Comparison of ENCODE assay signal across 9 cellular contexts in the genomic region with DNA sequence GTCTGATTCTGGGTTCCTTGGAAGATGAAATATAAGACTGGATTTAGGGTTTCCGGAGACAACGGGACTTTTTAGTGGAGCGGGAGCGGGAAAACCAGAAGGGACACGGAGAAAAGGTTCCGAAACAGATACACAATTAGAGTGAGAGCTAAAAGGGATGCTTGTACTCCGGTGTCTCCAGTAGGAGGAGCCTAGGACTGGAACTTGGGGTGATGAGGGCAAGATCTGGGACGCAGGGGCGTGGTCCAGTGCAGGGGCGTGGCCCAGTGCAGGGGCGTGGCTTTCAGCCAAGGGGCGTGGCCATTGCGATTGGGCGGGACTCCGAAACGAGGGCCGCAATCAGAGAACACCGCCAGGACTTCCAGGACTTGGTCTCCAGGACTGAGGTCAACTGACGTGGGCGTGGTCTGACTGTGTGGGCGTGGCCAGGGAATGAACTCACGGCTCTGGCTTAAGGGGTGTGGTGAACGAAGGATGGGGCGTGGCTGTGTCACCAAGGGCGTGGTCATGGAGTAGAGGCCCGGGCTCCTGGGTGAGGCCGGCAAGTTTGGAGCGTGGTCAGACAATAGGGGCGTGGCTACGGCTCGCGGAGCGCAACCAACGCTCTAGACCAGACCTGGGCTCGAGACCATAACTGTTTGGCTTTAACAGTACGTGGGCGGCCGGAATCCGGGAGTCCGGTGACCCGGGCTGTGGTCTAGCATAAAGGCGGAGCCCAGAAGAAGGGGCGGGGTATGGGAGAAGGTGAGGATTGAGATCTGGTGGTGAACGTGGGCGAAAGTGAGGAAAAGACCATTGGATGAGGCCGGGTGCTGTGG. TPM values are rescaled to one million over a fixed set of nuclear protein-coding genes. Genes with fewer than 3 reads are reported as not detected.
A peak's percentile ranks its signal among the peaks of the same experiment; 100 is the strongest.
DNase-seq lines count a peak whose midpoint lies in the region; ATAC-seq and TF ChIP-seq lines count a peak whose summit lies in the region.
"Had no signal": no experiment of that assay in that cellular context is flagged by ENCODE, and none has a peak within 500 bp of the region (broad histone marks: within the 10 kb centered on the region; RNA-seq: fewer than 3 reads in every experiment).

A gene (plus strand): TSS at position 613 of the 818 bp plus-strand sequence. CDS start 122 bp downstream, at position 735.

- H3K27ac ChIP-seq in DOHH2 (ENCODE audit: low read depth, low read length) = no peak within 1 kb of the TSS

- DNase-seq in OCI-M1 (lab: John Stamatoyannopoulos, UW) (peak; percentile 100), fibroblast of the aortic adventitia (ENCODE audit: low read depth) (peak; percentile 99), NCI-H2107 treated with DMSO at 0.1 percent for 48 hours (lab: John Stamatoyannopoulos, UW; ENCODE audit: unreplicated experiment) (no peak)
- peak; percentile 72 for DNase-seq in activated T-helper 1 cell treated with anti-CD3 and anti-CD28 coated beads, Interleukin-12 subunit alpha, Interleukin-12 subunit beta, Interleukin-2, Interleukin-4 antibody, amounts not matched to agents 30 ng/mL and 10 ng/mL and 1 ng/mL, durations not matched to agents 14 hours and 24 hours and 36 hours (ENCODE audit: low spot score)
- peak; percentile 76 to 93 for DNase-seq in stimulated activated effector memory CD8-positive, alpha-beta T cell treated with anti-CD3 and anti-CD28 coated beads, Interleukin-12 subunit alpha, Interleukin-12 subunit beta, amount 100 ng/mL, for 72 hours (ENCODE audit: low spot score in 2 of 2)

- no peaks in the 10 kb centered on the region for H3K36me3 ChIP-seq in DOHH2 (ENCODE audit: control insufficient read depth, low read length)

- peak; percentile 65 for ATAC-seq in HG03135 (IDR thresholded peaks at IDR 0.05; ENCODE audit: unreplicated experiment)
- peak; percentile 86 for ATAC-seq in stimulated activated effector memory CD8-positive, alpha-beta T cell treated with anti-CD3 and anti-CD28 coated beads, Interleukin-12 subunit alpha, Interleukin-12 subunit beta, amount 100 ng/mL, for 72 hours

- peaks cover 46% of the 10 kb centered on the region for H3K27me3 ChIP-seq in DOHH2 (ENCODE audit: control insufficient read depth, low read length)

- H3F3A ChIP-seq in DOHH2 (ENCODE audit: control insufficient read depth, insufficient read depth) = peaks cover 8% of the 10 kb centered on the region

- no peaks in the 10 kb centered on the region for H4K20me1 ChIP-seq in DOHH2 (ENCODE audit: control insufficient read depth, insufficient read depth, low read depth, low read length)

- peaks cover 32% of the 10 kb centered on the region for H3K4me1 ChIP-seq in DOHH2 (ENCODE audit: control insufficient read depth, low read length)

- intact Hi-C loops in activated T-helper 1 cell treated with anti-CD3 and anti-CD28 coated beads, Interleukin-12 subunit alpha, Interleukin-12 subunit beta, Interleukin-2, Interleukin-4 antibody, amounts not matched to agents 30 ng/mL and 10 ng/mL and 1 ng/mL, durations not matched to agents 14 hours and 24 hours and 36 hours (cut with micrococcal nuclease) = loop anchor here (1.0 to 2.0 kb wide), 4 partner anchors 28 to 107 kb away; a partner anchor contains a TSS

- no peak within 1 kb of the TSS for H3K4me3 Mint-ChIP-seq in activated T-helper 1 cell treated with anti-CD3 and anti-CD28 coated beads, Interleukin-12 subunit alpha, Interleukin-12 subunit beta, Interleukin-2, Interleukin-4 antibody, amounts not matched to agents 30 ng/mL and 10 ng/mL and 1 ng/mL, durations not matched to agents 14 hours and 24 hours and 36 hours
- peak within 1 kb of the TSS in 2 of 3 experiments; percentile 42 to 56 for H3K4me3 Mint-ChIP-seq in nephron
- no peak within 1 kb of the TSS for H3K4me3 Mint-ChIP-seq in stimulated activated effector memory CD8-positive, alpha-beta T cell treated with anti-CD3 and anti-CD28 coated beads, Interleukin-12 subunit alpha, Interleukin-12 subunit beta, amount 100 ng/mL, for 72 hours
- H3K4me3 Mint-ChIP-seq: dendritic cell treated with granulocyte-macrophage colony-stimulating factor and Interleukin-4, amounts not matched to agents 40 ng/mL and 50 ng/mL, for 4 days had no signal

- TF ChIP-seq CTCF in DOHH2 (IDR thresholded peaks at IDR 0.05; ENCODE audit: low read depth, low read length, poor library complexity, severe bottlenecking) (no peak), fibroblast of the aortic adventitia (IDR thresholded peaks at IDR 0.05; ENCODE audit: insufficient read depth, low read length) (no peak), nephron (IDR thresholded peaks at IDR 0.05; ENCODE audit: unreplicated experiment in 3 of 3) (no peak)

- no peaks in the 10 kb centered on the region for H3K79me2 ChIP-seq in DOHH2 (ENCODE audit: control insufficient read depth, low read length)

- peak within 1 kb of the TSS; percentile 46 for H3K4me3 ChIP-seq in DOHH2 (ENCODE audit: low read length)
- H3K4me3 ChIP-seq in fibroblast of the aortic adventitia (ENCODE audit: low read depth, low read length) = peak within 1 kb of the TSS; percentile 88

- peaks cover 6% of the 10 kb centered on the region for H3K4me1 Mint-ChIP-seq in activated T-helper 1 cell treated with anti-CD3 and anti-CD28 coated beads, Interleukin-12 subunit alpha, Interleukin-12 subunit beta, Interleukin-2, Interleukin-4 antibody, amounts not matched to agents 30 ng/mL and 10 ng/mL and 1 ng/mL, durations not matched to agents 14 hours and 24 hours and 36 hours (ENCODE audit: low read depth)
- H3K4me1 Mint-ChIP-seq in nephron = peaks cover 6% of the 10 kb centered on the region
- H3K4me1 Mint-ChIP-seq in stimulated activated effector memory CD8-positive, alpha-beta T cell treated with anti-CD3 and anti-CD28 coated beads, Interleukin-12 subunit alpha, Interleukin-12 subunit beta, amount 100 ng/mL, for 72 hours = no peaks in the 10 kb centered on the region

- H3K9me3 Mint-ChIP-seq in activated T-helper 1 cell treated with anti-CD3 and anti-CD28 coated beads, Interleukin-12 subunit alpha, Interleukin-12 subunit beta, Interleukin-2, Interleukin-4 antibody, amounts not matched to agents 30 ng/mL and 10 ng/mL and 1 ng/mL, durations not matched to agents 14 hours and 24 hours and 36 hours = no peaks in the 10 kb centered on the region
- H3K9me3 Mint-ChIP-seq in nephron = no peaks in the 10 kb centered on the region
- H3K9me3 Mint-ChIP-seq in stimulated activated effector memory CD8-positive, alpha-beta T cell treated with anti-CD3 and anti-CD28 coated beads, Interleukin-12 subunit alpha, Interleukin-12 subunit beta, amount 100 ng/mL, for 72 hours = no peaks in the 10 kb centered on the region
- H3K9me3 Mint-ChIP-seq: dendritic cell treated with granulocyte-macrophage colony-stimulating factor and Interleukin-4, amounts not matched to agents 40 ng/mL and 50 ng/mL, for 4 days had no signal

- no peaks in the 10 kb centered on the region for H3K36me3 Mint-ChIP-seq in activated T-helper 1 cell treated with anti-CD3 and anti-CD28 coated beads, Interleukin-12 subunit alpha, Interleukin-12 subunit beta, Interleukin-2, Interleukin-4 antibody, amounts not matched to agents 30 ng/mL and 10 ng/mL and 1 ng/mL, durations not matched to agents 14 hours and 24 hours and 36 hours (ENCODE audit: low read depth)
- peaks cover 13% of the 10 kb centered on the region for H3K36me3 Mint-ChIP-seq in nephron (ENCODE audit: low read depth)
- H3K36me3 Mint-ChIP-seq in stimulated activated effector memory CD8-positive, alpha-beta T cell treated with anti-CD3 and anti-CD28 coated beads, Interleukin-12 subunit alpha, Interleukin-12 subunit beta, amount 100 ng/mL, for 72 hours = no peaks in the 10 kb centered on the region

- no peaks in the 10 kb centered on the region for H3K9me2 ChIP-seq in DOHH2 (replicated peaks; ENCODE audit: control insufficient read depth, low read length)

- no peak within 1 kb of the TSS for H3K27ac Mint-ChIP-seq in activated T-helper 1 cell treated with anti-CD3 and anti-CD28 coated beads, Interleukin-12 subunit alpha, Interleukin-12 subunit beta, Interleukin-2, Interleukin-4 antibody, amounts not matched to agents 30 ng/mL and 10 ng/mL and 1 ng/mL, durations not matched to agents 14 hours and 24 hours and 36 hours
- H3K27ac Mint-ChIP-seq in nephron = peak within 1 kb of the TSS in 1 of 3 experiments; percentile 64
- no peak within 1 kb of the TSS for H3K27ac Mint-ChIP-seq in stimulated activated effector memory CD8-positive, alpha-beta T cell treated with anti-CD3 and anti-CD28 coated beads, Interleukin-12 subunit alpha, Interleukin-12 subunit beta, amount 100 ng/mL, for 72 hours
- H3K27ac Mint-ChIP-seq: dendritic cell treated with granulocyte-macrophage colony-stimulating factor and Interleukin-4, amounts not matched to agents 40 ng/mL and 50 ng/mL, for 4 days had no signal

- H3K9me3 ChIP-seq in DOHH2 (ENCODE audit: control insufficient read depth, insufficient read depth, low read length) = no peaks in the 10 kb centered on the region

- H3K27me3 Mint-ChIP-seq in activated T-helper 1 cell treated with anti-CD3 and anti-CD28 coated beads, Interleukin-12 subunit alpha, Interleukin-12 subunit beta, Interleukin-2, Interleukin-4 antibody, amounts not matched to agents 30 ng/mL and 10 ng/mL and 1 ng/mL, durations not matched to agents 14 hours and 24 hours and 36 hours (ENCODE audit: insufficient read depth) = peaks cover 32% of the 10 kb centered on the region
- peaks cover 9% of the 10 kb centered on the region for H3K27me3 Mint-ChIP-seq in nephron (ENCODE audit: low read depth)

- H3K4me2 ChIP-seq in DOHH2 (ENCODE audit: low read length) = peak within 1 kb of the TSS; percentile 56

RNA-seq across cellular contexts. Expression of the gene that starts here (rescaled TPM):
- total RNA-seq in activated T-helper 1 cell treated with anti-CD3 and anti-CD28 coated beads, Interleukin-12 subunit alpha, Interleukin-12 subunit beta, Interleukin-2, Interleukin-4 antibody, amounts not matched to agents 30 ng/mL and 10 ng/mL and 1 ng/mL, durations not matched to agents 14 hours and 24 hours and 36 hours = not detected in 2 replicates
- 0.18 TPM in 1 of 2 replicates, not detected in the other for total RNA-seq in fibroblast of the aortic adventitia (ENCODE audit: low replicate concordance)

Comparison
In these comparisons a context has a peak if more than half of its experiments do, and no peak if none do; other contexts are left out.
1. Peak in DNase-seq in activated T-helper 1 cell treated with anti-CD3 and anti-CD28 coated beads, Interleukin-12 subunit alpha, Interleukin-12 subunit beta, Interleukin-2, Interleukin-4 antibody, amounts not matched to agents 30 ng/mL and 10 ng/mL and 1 ng/mL, durations not matched to agents 14 hours and 24 hours and 36 hours; RNA of the gene not detected or under 1 TPM.
2. Peak in DNase-seq and H3K4me3 ChIP-seq in fibroblast of the aortic adventitia; RNA of the gene not detected or under 1 TPM.
3. H3K4me3 Mint-ChIP-seq: peak in nephron (2 of 3); none in activated T-helper 1 cell treated with anti-CD3 and anti-CD28 coated beads, Interleukin-12 subunit alpha, Interleukin-12 subunit beta, Interleukin-2, Interleukin-4 antibody, amounts not matched to agents 30 ng/mL and 10 ng/mL and 1 ng/mL, durations not matched to agents 14 hours and 24 hours and 36 hours (single experiment) and stimulated activated effector memory CD8-positive, alpha-beta T cell treated with anti-CD3 and anti-CD28 coated beads, Interleukin-12 subunit alpha, Interleukin-12 subunit beta, amount 100 ng/mL, for 72 hours (single experiment).